22 cellular contexts compared by ENCODE assay signal in the genomic region with DNA sequence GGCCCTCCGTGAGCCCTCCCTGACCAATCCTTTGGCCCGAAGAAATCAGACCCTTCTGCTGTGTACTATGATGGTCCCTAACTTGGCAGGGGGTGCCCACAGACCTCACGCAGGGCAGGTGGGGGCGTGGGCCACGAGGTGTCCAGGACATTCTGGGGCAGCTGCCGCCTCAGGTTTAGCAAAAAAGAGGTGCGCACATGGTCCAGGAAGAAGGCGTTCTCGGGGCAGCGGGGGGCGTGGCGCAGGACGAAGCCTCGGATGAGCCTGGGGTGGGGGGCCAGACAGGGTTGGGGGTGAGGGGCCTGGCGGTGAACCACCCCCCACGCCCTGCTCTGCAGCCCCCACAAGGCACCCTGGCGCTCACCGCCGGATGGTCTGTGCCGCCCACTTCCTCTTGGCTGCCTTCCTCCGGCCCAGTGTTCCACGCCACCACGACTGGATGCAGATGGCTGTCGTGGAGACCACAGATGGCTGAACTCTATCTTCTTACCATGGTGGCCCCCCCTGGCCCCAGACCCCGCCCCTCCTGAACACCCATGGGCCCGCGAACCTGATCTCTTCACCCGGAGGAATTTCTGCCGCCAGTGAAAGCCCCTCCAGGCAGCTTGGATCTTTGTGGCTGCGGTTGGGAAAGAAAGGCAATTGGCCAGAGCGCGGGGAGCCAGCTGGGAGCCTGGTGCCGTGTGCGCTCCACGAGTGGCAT.
"Had no signal": no experiment of that assay in that cellular context is flagged by ENCODE, and none has a peak within 500 bp of the region (broad histone marks: within the 10 kb centered on the region; RNA-seq: fewer than 3 reads in every experiment).

No MANE protein-coding gene starts in this region.

- H3K27me3 ChIP-seq: colonic mucosa, foreskin keratinocyte, spleen, testis, tibial nerve, upper lobe of right lung had no signal

- H3K4me3 Mint-ChIP-seq: endodermal cell; nephron; stimulated activated memory B cell treated with anti-CD40 and anti-IgM and Interleukin-4, amounts not matched to agents 10 μg/mL and 1 μg/mL and 100 μg/mL, for 72 hours; stimulated activated naive CD8-positive, alpha-beta T cell treated with anti-CD3 and anti-CD28 coated beads, Interleukin-15, amount 100 ng/mL, for 72 hours had no signal

- H3K27me3 Mint-ChIP-seq: naive B cell; stimulated activated memory B cell treated with anti-CD40 and anti-IgM and Interleukin-4, amounts not matched to agents 10 μg/mL and 1 μg/mL and 100 μg/mL, for 72 hours had no signal

- H3K4me3 ChIP-seq: colonic mucosa, spleen, testis, tibial nerve, upper lobe of right lung had no signal

- H3K27ac ChIP-seq: colonic mucosa, foreskin keratinocyte, spleen, testis, upper lobe of right lung had no signal

- H3K4me1 Mint-ChIP-seq: endodermal cell had no signal

- H3K27ac Mint-ChIP-seq: endodermal cell; nephron; stimulated activated memory B cell treated with anti-CD40 and anti-IgM and Interleukin-4, amounts not matched to agents 10 μg/mL and 1 μg/mL and 100 μg/mL, for 72 hours; stimulated activated naive CD8-positive, alpha-beta T cell treated with anti-CD3 and anti-CD28 coated beads, Interleukin-15, amount 100 ng/mL, for 72 hours had no signal

- H3K9me3 ChIP-seq: colonic mucosa, spleen, testis, tibial nerve, upper lobe of right lung had no signal

- ATAC-seq: foreskin keratinocyte; left colon; sciatic nerve; stimulated activated memory B cell treated with anti-CD40 and anti-IgM and Interleukin-4, amounts not matched to agents 10 μg/mL and 1 μg/mL and 100 μg/mL, for 72 hours; stimulated activated naive CD8-positive, alpha-beta T cell treated with anti-CD3 and anti-CD28 coated beads, Interleukin-15, amount 100 ng/mL, for 72 hours; upper lobe of right lung had no signal

- DNase-seq: colonic mucosa; effector CD4-positive, alpha-beta T cell; erythroblast; foreskin keratinocyte; hippocampal formation; left colon; left ventricle myocardium superior; mesendoderm; naive B cell; occipital lobe; spleen; stimulated activated CD4-positive, alpha-beta T cell treated with anti-CD3 and anti-CD28 coated beads, Interleukin-15, amount 100 ng/mL, for 24 hours; stimulated activated CD4-positive, alpha-beta T cell treated with anti-CD3 and anti-CD28 coated beads, Interleukin-1b, Interleukin-23, amount 100 ng/mL, for 48 hours; stimulated activated CD4-positive, alpha-beta T cell treated with anti-CD3 and anti-CD28 coated beads, Interleukin-4, amount 100 ng/mL, for 24 hours; stimulated activated naive CD8-positive, alpha-beta T cell treated with anti-CD3 and anti-CD28 coated beads, Interleukin-15, amount 100 ng/mL, for 72 hours; testis; upper lobe of right lung had no signal

- H3K4me1 ChIP-seq: colonic mucosa, foreskin keratinocyte had no signal

- H3K9me3 Mint-ChIP-seq: endodermal cell; naive B cell; nephron; stimulated activated memory B cell treated with anti-CD40 and anti-IgM and Interleukin-4, amounts not matched to agents 10 μg/mL and 1 μg/mL and 100 μg/mL, for 72 hours had no signal
